ENCODE assay signal across 16 cellular contexts in genomic region chr10:89047397-89047796, GRCh38.
"Had no signal": no experiment of that assay in that cellular context is flagged by ENCODE, and none has a peak within 500 bp of the region (broad histone marks: within the 10 kb centered on the region; RNA-seq: fewer than 3 reads in every experiment).

No MANE protein-coding gene starts in this region.

- H3K4me2 ChIP-seq: smooth muscle cell had no signal

- H2AFZ ChIP-seq: parathyroid adenoma had no signal

- H3K9me3 ChIP-seq: transverse colon had no signal

- H3K4me1 ChIP-seq: parathyroid adenoma, transverse colon had no signal

- H3K36me3 ChIP-seq: transverse colon had no signal

- H3K27me3 ChIP-seq: transverse colon had no signal

- DNase-seq: activated CD4-positive, alpha-beta T cell treated with anti-CD3 and anti-CD28 coated beads, Interleukin-2, amount 50 U/mL, for 48 hours; activated CD4-positive, CD25-positive, alpha-beta regulatory T cell treated with anti-CD3 and anti-CD28 coated beads, Interleukin-2, amount 50 U/mL, for 72 hours; activated CD8-positive, alpha-beta memory T cell treated with anti-CD3 and anti-CD28 coated beads, Interleukin-2, amount 10 ng/mL, durations not matched to agents 7 days and 5 days; activated gamma-delta T cell; activated naive CD8-positive, alpha-beta T cell treated with anti-CD3 and anti-CD28 coated beads for 36 hours; activated T-cell treated with anti-CD3 and anti-CD28 coated beads, Interleukin-2, amount 50 U/mL, for 24 hours; anterior cingulate cortex; midbrain; naive B cell; stimulated activated naive B cell treated with anti-CD40 and anti-IgM and Interleukin-4, amounts not matched to agents 10 μg/mL and 1 μg/mL and 100 μg/mL, for 72 hours; substantia nigra; T-helper 2 cell; transverse colon had no signal

- H3K4me3 ChIP-seq: lung, smooth muscle cell, transverse colon had no signal

- H3K79me2 ChIP-seq: parathyroid adenoma had no signal

- H3K27ac ChIP-seq: parathyroid adenoma, transverse colon had no signal

- ATAC-seq: activated CD8-positive, alpha-beta memory T cell treated with anti-CD3 and anti-CD28 coated beads, Interleukin-2, amount 10 ng/mL, durations not matched to agents 7 days and 5 days; stimulated activated naive B cell treated with anti-CD40 and anti-IgM and Interleukin-4, amounts not matched to agents 10 μg/mL and 1 μg/mL and 100 μg/mL, for 72 hours had no signal

- H3K9ac ChIP-seq: parathyroid adenoma had no signal
